Comparison of ENCODE assay signal across 12 cellular contexts in the genomic region with DNA sequence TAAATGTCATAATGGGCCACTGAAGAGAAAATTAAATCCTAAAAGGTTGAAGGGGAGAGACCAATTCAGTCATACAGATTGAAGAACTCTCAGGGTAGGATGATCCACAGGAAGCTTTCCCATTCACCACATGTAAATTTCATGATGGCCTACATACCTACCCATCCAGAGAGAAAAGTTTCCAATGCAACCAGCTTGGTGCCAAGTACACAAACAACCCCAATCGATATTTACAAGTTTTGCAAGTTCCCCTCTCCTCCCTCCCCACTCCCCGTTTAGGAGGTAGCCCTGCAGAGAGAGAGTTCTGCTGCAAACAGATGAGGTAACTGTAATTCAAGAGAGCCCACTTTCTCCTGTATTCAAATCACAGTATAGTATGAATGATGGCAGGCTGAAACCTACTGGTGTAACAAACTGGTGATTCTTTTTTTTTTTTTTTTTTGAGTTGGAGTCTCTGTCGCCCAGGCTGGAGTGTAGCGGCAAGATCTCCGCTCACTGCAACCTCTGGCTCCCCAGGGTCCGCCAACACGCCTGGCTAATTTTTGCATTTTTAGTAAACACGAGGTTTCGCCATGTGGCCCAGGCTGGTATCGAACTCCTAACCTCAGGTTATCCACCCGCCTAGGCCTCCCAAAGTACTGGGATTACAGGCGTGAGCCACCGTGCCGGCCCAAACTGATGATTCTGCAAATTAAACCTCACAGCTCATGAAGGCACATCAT. TPM values are rescaled to one million over a fixed set of nuclear protein-coding genes. Genes with fewer than 3 reads are reported as not detected.
DNase-seq lines count a peak whose midpoint lies in the region; ATAC-seq, FAIRE-seq and TF ChIP-seq lines count a peak whose summit lies in the region.
"Had no signal": no experiment of that assay in that cellular context is flagged by ENCODE, and none has a peak within 500 bp of the region (broad histone marks: within the 10 kb centered on the region; RNA-seq: fewer than 3 reads in every experiment).

No MANE protein-coding gene starts in this region.

- TF ChIP-seq POLR2A in GM12892 (IDR thresholded peaks at IDR 0.05; ENCODE audit: low read depth, low read length): no peak

- no peaks in the 10 kb centered on the region for H3K9me3 ChIP-seq in iPS DF 6.9 (ENCODE audit: control insufficient read depth, insufficient read depth, low read length)
- H3K9me3 ChIP-seq: SJSA1 had no signal

- intact Hi-C loops in posterior cingulate gyrus (cut with DNase I): no loop called here

- no peaks in the 10 kb centered on the region for H3K27me3 ChIP-seq in iPS DF 6.9 (ENCODE audit: control insufficient read depth, insufficient read depth, low read length)
- H3K27me3 ChIP-seq: SJSA1 had no signal

- WGBS in iPS DF 6.9 (ENCODE audit: insufficient coverage, insufficient read length): no CpG with 5 or more reads among the region's 14 CpGs

- H3K4me3 ChIP-seq in iPS DF 6.9 (ENCODE audit: low read length): no peak overlapping the region
- H3K4me3 ChIP-seq: lung, SJSA1 had no signal

- ATAC-seq in GM21390 (IDR thresholded peaks at IDR 0.05; ENCODE audit: unreplicated experiment): peak; percentile 40
- peak; percentile 39 for ATAC-seq in HG03439 (IDR thresholded peaks at IDR 0.05; ENCODE audit: unreplicated experiment)
- no peak for ATAC-seq in HG02981 (IDR thresholded peaks at IDR 0.05; ENCODE audit: unreplicated experiment)
- no peak for ATAC-seq in HG03457 (IDR thresholded peaks at IDR 0.05; ENCODE audit: unreplicated experiment)

- no peaks in the 10 kb centered on the region for H3K36me3 ChIP-seq in iPS DF 6.9 (ENCODE audit: control insufficient read depth, insufficient read depth, low read length)
- H3K36me3 ChIP-seq: SJSA1 had no signal

- peak overlapping the region; percentile 59 for H3K27ac ChIP-seq in iPS DF 6.9 (ENCODE audit: low read length)
- H3K27ac ChIP-seq: SJSA1 had no signal

- peak; percentile 84 for FAIRE-seq in GM12892 (lab: Jason Lieb, UNC)

- H3K4me1 ChIP-seq in iPS DF 6.9 (ENCODE audit: control insufficient read depth, insufficient read depth, low read length): peaks cover 5% of the 10 kb centered on the region; the same call in 1 of the 2 replicates

- no peak for DNase-seq in GM12892 (ENCODE audit: insufficient read length)
- DNase-seq in iPS DF 6.9 (ENCODE audit: low read depth, low spot score): peak; percentile 76
- no peak for DNase-seq in anterior cingulate cortex (lab: John Stamatoyannopoulos, UW)
- no peak for DNase-seq in posterior cingulate gyrus
- DNase-seq: DND-41, NCI-H1694 treated with DMSO at 0.1 percent for 48 hours had no signal

RNA-seq across cellular contexts. Expression of a gene that starts 14.4 kb away (rescaled TPM):
- 7.0 TPM for polyA plus RNA-seq in GM12892 (2012; ENCODE audit: missing spikeins)

Comparison
In these comparisons a context has a peak if more than half of its experiments do, and no peak if none do; other contexts are left out.
1. ATAC-seq: peak in GM21390 (single experiment) and HG03439 (single experiment); none in HG02981 (single experiment) and HG03457 (single experiment).